In the genomic region with DNA sequence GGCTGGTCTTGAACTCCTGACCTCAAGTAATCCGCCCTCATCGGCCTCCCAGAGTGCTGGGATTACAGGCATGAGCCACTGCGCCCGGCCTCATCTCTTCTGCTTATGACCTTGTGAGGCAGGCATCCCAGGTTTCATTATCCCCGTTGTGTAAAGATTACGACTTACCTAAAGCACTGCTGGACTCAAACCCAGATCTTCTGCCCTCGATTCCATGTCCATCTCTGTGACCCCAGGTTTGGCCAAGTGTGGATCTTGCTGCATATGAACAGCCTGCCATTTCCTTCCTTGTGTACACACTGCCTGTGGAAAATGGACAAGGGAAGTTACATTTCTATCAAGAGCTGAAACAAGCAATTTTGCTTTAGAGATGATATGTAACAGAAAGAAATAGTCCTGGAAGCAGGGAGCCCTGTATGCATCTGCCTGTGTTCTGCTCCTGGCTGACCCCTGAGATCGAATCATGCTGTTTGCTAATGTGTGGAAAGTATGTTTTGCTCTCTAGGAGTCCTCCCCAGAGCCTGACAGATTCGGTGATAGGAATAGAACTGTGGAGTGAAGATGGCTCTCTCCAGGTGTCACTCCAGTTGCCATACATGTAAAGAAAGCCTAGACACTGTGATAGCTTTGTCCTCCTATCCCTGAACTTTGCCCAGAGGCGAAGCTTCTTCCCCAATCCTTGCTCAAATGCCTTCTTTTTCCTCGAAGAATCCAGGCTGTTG, we compare ENCODE assay signal across 22 cellular contexts. TPM values are rescaled to one million over a fixed set of nuclear protein-coding genes. Genes with fewer than 3 reads are reported as not detected.
DNase-seq lines count a peak whose midpoint lies in the region; ATAC-seq, FAIRE-seq and TF ChIP-seq lines count a peak whose summit lies in the region.
"Had no signal": no experiment of that assay in that cellular context is flagged by ENCODE, and none has a peak within 500 bp of the region (broad histone marks: within the 10 kb centered on the region; RNA-seq: fewer than 3 reads in every experiment).

No MANE protein-coding gene starts in this region.

- no peak for TF ChIP-seq RAD21 in A549 (conservative IDR thresholded peaks at IDR 0.05 in 1 of 2, IDR thresholded peaks at IDR 0.05 in 1 of 2)

- no peak for TF ChIP-seq EP300 in A549 (IDR thresholded peaks at IDR 0.05)

- CTCF ChIA-PET in A549 (lab: Yijun Ruan, JAX) = interaction anchor here (0.9 to 2.0 kb wide), 5 partner anchors 11 to 192 kb away, joined by 4 to 7 read pairs (median 4); partner anchors contain the start of gene LIPC

- H3K9ac ChIP-seq in OCI-LY3 (ENCODE audit: low read length) = no peak overlapping the region

- intact Hi-C loops in esophagus squamous epithelium (cut with DNase I) = no loop called here

- H2AFZ ChIP-seq in OCI-LY3 (ENCODE audit: low read depth, low read length) = peak overlapping the region; percentile 58

- TF ChIP-seq CTCF in A549 (IDR thresholded peaks at IDR 0.05) (no peak), OCI-LY3 (IDR thresholded peaks at IDR 0.05; ENCODE audit: low read depth, low read length) (no peak), esophagus squamous epithelium (IDR thresholded peaks at IDR 0.05) (no peak)

- ATAC-seq in A549 (peak; percentile 42 to 53; a peak in 5 of 6 replicates), GM19025 (IDR thresholded peaks at IDR 0.05; ENCODE audit: low read depth, unreplicated experiment) (peak; percentile 9), left lobe of liver (peak; percentile 68), HG02759 (IDR thresholded peaks at IDR 0.05; ENCODE audit: unreplicated experiment) (no peak)
- ATAC-seq: left cardiac atrium had no signal

- DNase-seq in A549 (ENCODE audit: low read depth in 1 of 2, low spot score in 1 of 2) = no peak
- no peak for DNase-seq in left lobe of liver (ENCODE audit: low spot score)
- DNase-seq in esophagus squamous epithelium (lab: John Stamatoyannopoulos, UW) = no peak
- no peak for DNase-seq in iPS-NIHi7 (ENCODE audit: extremely low spot score)
- DNase-seq in activated CD4-positive, CD25-positive, alpha-beta regulatory T cell treated with anti-CD3 and anti-CD28 coated beads, Interleukin-2, amount 50 U/mL, for 72 hours = no peak
- DNase-seq: activated CD4-positive, alpha-beta T cell treated with anti-CD3 and anti-CD28 coated beads, Interleukin-2, amount 10 ng/mL, durations not matched to agents 7 days and 5 days; activated effector memory CD4-positive, alpha-beta T cell treated with anti-CD3 and anti-CD28 coated beads, Interleukin-2, amount 50 U/mL, for 16 hours; dermis blood vessel endothelial cell; HCEC 1CT; left cardiac atrium; mesendoderm; NCI-H1417; NCI-H2107; NCI-H510A; NK-92 treated with Interleukin-12 subunit alpha and Interleukin-12 subunit beta, amount 100 ng/mL, for 24 hours; Peyer's patch; stimulated activated CD4-positive, alpha-beta T cell treated with anti-CD3 and anti-CD28 coated beads, Interleukin-12 subunit alpha, Interleukin-12 subunit beta, amount 100 ng/mL, for 4 hours; stimulated activated CD4-positive, alpha-beta T cell treated with anti-CD3 and anti-CD28 coated beads, Interleukin-4, amount 100 ng/mL, for 4 hours had no signal

- TF ChIP-seq POLR2A in A549 (IDR thresholded peaks at IDR 0.05; ENCODE audit: low read length) (no peak), esophagus squamous epithelium (IDR thresholded peaks at IDR 0.05) (no peak)

- H3K27ac ChIP-seq in A549 (peak overlapping the region; percentile 20 to 66; a peak in 4 of 6 replicates), OCI-LY3 (ENCODE audit: low read length) (no peak overlapping the region), esophagus squamous epithelium (no peak overlapping the region)
- H3K27ac ChIP-seq: C4-2B, Peyer's patch had no signal

- peak overlapping the region; percentile 39; the same call in 1 of the 3 replicates for H3K4me2 ChIP-seq in A549
- H3K4me2 ChIP-seq in OCI-LY3 (ENCODE audit: low read length) = peak overlapping the region; percentile 63

- WGBS in A549 (ENCODE audit: missing lambda C conversion rate) = 80% methylated on average over 11 of the region's 11 CpGs
- 91 to 95% methylated on average over 9 to 10 of the region's 11 CpGs for WGBS in esophagus squamous epithelium, 2 donors

- H3K4me3 ChIP-seq in A549 (no peak overlapping the region), OCI-LY3 (ENCODE audit: low read length) (no peak overlapping the region), esophagus squamous epithelium (no peak overlapping the region)
- H3K4me3 ChIP-seq: Peyer's patch had no signal

- no peaks in the 10 kb centered on the region for H3K79me2 ChIP-seq in OCI-LY3 (ENCODE audit: low read length)

- no peaks in the 10 kb centered on the region for H4K20me1 ChIP-seq in OCI-LY3 (ENCODE audit: insufficient read depth, low read length)

- FAIRE-seq in A549 (lab: Jason Lieb, UNC) = no peak

- no peaks in the 10 kb centered on the region for H3K27me3 ChIP-seq in OCI-LY3 (ENCODE audit: low read depth, low read length)
- no peaks in the 10 kb centered on the region for H3K27me3 ChIP-seq in esophagus squamous epithelium
- H3K27me3 ChIP-seq: Peyer's patch had no signal

- H3K9me3 ChIP-seq in A549 (no peaks in the 10 kb centered on the region), OCI-LY3 (ENCODE audit: insufficient read depth, low read length) (peaks cover 2% of the 10 kb centered on the region; the same call in 1 of the 2 replicates), esophagus squamous epithelium (no peaks in the 10 kb centered on the region)
- H3K9me3 ChIP-seq: Peyer's patch had no signal

- POLR2A ChIA-PET in A549 (lab: Yijun Ruan, JAX) = no interaction called here

- H3K4me1 ChIP-seq in A549 = peaks cover 27% of the 10 kb centered on the region
- peaks cover 27% of the 10 kb centered on the region for H3K4me1 ChIP-seq in OCI-LY3 (ENCODE audit: low read length)
- peaks cover 0 to 11% (median 10%) of the 10 kb centered on the region in 3 donors for H3K4me1 ChIP-seq in esophagus squamous epithelium
- H3K4me1 ChIP-seq: Peyer's patch had no signal

- no peaks in the 10 kb centered on the region for H3K36me3 ChIP-seq in OCI-LY3 (replicated peaks; ENCODE audit: low read depth, low read length)
- H3K36me3 ChIP-seq in esophagus squamous epithelium = no peaks in the 10 kb centered on the region
- H3K36me3 ChIP-seq: Peyer's patch had no signal

TF ChIP-seq in A549, 52 proteins besides CTCF, POLR2A, EP300 and RAD21:
- TF ChIP-seq HOXB13 (CRISPR knock-in tag; IDR thresholded peaks at IDR 0.05; ENCODE audit: low read depth) = no peak
- TF ChIP-seq RARB (CRISPR knock-in tag; IDR thresholded peaks at IDR 0.05) = no peak
- no peak for TF ChIP-seq RNF2 (IDR thresholded peaks at IDR 0.05; ENCODE audit: borderline replicate concordance, low read depth)
- TF ChIP-seq ZFP36 (IDR thresholded peaks at IDR 0.05; ENCODE audit: borderline replicate concordance, partially characterized antibody) = no peak
- TF ChIP-seq HOXA7 (CRISPR knock-in tag; IDR thresholded peaks at IDR 0.05) = no peak
- TF ChIP-seq ZNF302 (CRISPR knock-in tag; IDR thresholded peaks at IDR 0.05) = no peak
- no peak for TF ChIP-seq TFCP2L1 (CRISPR knock-in tag; IDR thresholded peaks at IDR 0.05)
- TF ChIP-seq SMC3 (IDR thresholded peaks at IDR 0.05) = no peak
- TF ChIP-seq TP53 (CRISPR knock-in tag; IDR thresholded peaks at IDR 0.05) = no peak

RNA-seq across cellular contexts. Expression of gene LIPC, which starts 11.8 kb away (rescaled TPM):
- 0.08 and 0.13 TPM in 2 replicates for polyA plus RNA-seq in A549 (2011; rRNA removed)
- polyA plus RNA-seq in A549 (2012; cell fraction: cytosol; rRNA removed) = 0.07 and 0.13 TPM in 2 replicates
- polyA plus RNA-seq in A549 (2012; cell fraction: nucleus; rRNA removed) = 0.19 and 0.22 TPM in 2 replicates
- polyA plus RNA-seq in A549 (2017; fragmentation: RNase III; extraction: RNeasy Plus Mini Kit Qiagen cat#74134 plus additional on column Dnase treatment) = 0.30 to 0.34 TPM (median 0.32 TPM) in 3 replicates
- polyA minus RNA-seq in A549 (2011; rRNA and poly(A)+ RNA removed) = 0.58 TPM in 1 of 2 replicates, not detected in the other
- 202 TPM for total RNA-seq in left lobe of liver
- total RNA-seq in esophagus squamous epithelium = 1 to 10 TPM in 1 of 4 donors, under 1 TPM in 2, not detected in 1; 0.27 to 1.1 (median 0.38) TPM

Comparison
In these comparisons a context has a peak if more than half of its experiments do, and no peak if none do; other contexts are left out.
1. H3K27ac ChIP-seq: peak in A549 (2 of 2); none in OCI-LY3 (single experiment) and esophagus squamous epithelium (0 of 4).
2. RNA of gene LIPC, which starts 11.8 kb away (total RNA-seq): 202 TPM in left lobe of liver (single experiment); 0.27 to 1.1 TPM in esophagus squamous epithelium; every median in the first group is over 10 times any median in the second.